1 cellular context compared by ENCODE assay signal in the genomic region with DNA sequence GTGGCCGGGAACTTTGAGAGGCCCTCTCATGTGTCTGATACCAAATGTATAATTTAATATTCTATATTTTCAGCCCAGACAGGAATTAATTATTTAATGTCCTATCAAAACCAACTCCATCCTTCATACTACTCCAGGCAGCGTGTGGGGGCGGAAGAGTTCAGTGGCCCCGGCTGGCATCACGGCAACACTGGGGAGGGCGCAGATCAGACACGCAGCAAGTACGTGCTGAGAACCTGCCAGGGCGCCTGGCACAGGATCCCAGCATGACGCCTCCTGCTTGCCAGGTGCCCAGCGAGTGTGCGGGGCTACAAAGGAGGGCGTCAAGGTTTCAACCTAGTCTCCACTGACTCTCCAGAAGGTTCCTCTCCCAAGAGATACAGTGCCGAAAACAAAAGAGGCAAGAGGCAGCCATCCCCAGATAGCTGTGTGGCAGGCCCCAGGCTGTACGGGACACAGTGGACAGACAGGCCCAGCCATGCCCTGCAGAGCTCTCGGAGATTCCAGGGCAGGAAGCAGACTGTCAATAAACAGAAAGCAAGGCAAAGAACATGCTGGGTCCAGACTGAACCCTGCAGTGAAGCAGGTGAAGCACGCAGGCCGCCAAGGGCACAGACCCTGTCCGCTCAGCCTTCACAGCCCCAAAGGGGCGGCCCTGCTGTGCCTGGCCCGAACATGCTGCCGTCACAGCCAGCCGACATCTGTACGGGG.
TF ChIP-seq lines count a peak whose summit lies in the region.

No MANE protein-coding gene starts in this region.

TF ChIP-seq in HepG2, 621 proteins besides CTCF, POLR2A, EP300 and RAD21 (continued from another document):
- no peak for TF ChIP-seq ZBED4 (CRISPR knock-in tag; IDR thresholded peaks at IDR 0.05; ENCODE audit: borderline replicate concordance)
- TF ChIP-seq, protein P1, sequence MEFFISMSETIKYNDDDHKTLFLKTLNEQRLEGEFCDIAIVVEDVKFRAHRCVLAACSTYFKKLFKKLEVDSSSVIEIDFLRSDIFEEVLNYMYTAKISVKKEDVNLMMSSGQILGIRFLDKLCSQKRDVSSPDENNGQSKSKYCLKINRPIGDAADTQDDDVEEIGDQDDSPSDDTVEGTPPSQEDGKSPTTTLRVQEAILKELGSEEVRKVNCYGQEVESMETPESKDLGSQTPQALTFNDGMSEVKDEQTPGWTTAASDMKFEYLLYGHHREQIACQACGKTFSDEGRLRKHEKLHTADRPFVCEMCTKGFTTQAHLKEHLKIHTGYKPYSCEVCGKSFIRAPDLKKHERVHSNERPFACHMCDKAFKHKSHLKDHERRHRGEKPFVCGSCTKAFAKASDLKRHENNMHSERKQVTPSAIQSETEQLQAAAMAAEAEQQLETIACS (CRISPR knock-in tag; IDR thresholded peaks at IDR 0.05) = no peak
- no peak for TF ChIP-seq CBX5 (CRISPR knock-in tag; IDR thresholded peaks at IDR 0.05; ENCODE audit: borderline replicate concordance)
- TF ChIP-seq HNRNPK (IDR thresholded peaks at IDR 0.05; ENCODE audit: low read depth, low read length, poor library complexity, severe bottlenecking) = no peak
- TF ChIP-seq AKAP8 (CRISPR knock-in tag; IDR thresholded peaks at IDR 0.05) = no peak
- TF ChIP-seq, protein P2, sequence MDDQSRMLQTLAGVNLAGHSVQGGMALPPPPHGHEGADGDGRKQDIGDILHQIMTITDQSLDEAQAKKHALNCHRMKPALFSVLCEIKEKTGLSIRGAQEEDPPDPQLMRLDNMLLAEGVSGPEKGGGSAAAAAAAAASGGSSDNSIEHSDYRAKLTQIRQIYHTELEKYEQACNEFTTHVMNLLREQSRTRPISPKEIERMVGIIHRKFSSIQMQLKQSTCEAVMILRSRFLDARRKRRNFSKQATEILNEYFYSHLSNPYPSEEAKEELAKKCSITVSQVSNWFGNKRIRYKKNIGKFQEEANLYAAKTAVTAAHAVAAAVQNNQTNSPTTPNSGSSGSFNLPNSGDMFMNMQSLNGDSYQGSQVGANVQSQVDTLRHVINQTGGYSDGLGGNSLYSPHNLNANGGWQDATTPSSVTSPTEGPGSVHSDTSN (CRISPR knock-in tag; IDR thresholded peaks at IDR 0.05; ENCODE audit: borderline replicate concordance) = no peak
- TF ChIP-seq ZNF772 (CRISPR knock-in tag; IDR thresholded peaks at IDR 0.05) = no peak
- no peak for TF ChIP-seq ZNF414 (CRISPR knock-in tag; IDR thresholded peaks at IDR 0.05)
- no peak for TF ChIP-seq ZNF3 (CRISPR knock-in tag; IDR thresholded peaks at IDR 0.05)
- TF ChIP-seq, protein P3, sequence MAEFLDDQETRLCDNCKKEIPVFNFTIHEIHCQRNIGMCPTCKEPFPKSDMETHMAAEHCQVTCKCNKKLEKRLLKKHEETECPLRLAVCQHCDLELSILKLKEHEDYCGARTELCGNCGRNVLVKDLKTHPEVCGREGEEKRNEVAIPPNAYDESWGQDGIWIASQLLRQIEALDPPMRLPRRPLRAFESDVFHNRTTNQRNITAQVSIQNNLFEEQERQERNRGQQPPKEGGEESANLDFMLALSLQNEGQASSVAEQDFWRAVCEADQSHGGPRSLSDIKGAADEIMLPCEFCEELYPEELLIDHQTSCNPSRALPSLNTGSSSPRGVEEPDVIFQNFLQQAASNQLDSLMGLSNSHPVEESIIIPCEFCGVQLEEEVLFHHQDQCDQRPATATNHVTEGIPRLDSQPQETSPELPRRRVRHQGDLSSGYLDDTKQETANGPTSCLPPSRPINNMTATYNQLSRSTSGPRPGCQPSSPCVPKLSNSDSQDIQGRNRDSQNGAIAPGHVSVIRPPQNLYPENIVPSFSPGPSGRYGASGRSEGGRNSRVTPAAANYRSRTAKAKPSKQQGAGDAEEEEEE (CRISPR knock-in tag; IDR thresholded peaks at IDR 0.05; ENCODE audit: borderline replicate concordance) = no peak
- TF ChIP-seq ZNF143 (CRISPR knock-in tag; IDR thresholded peaks at IDR 0.05) = no peak
- TF ChIP-seq, protein P4, sequence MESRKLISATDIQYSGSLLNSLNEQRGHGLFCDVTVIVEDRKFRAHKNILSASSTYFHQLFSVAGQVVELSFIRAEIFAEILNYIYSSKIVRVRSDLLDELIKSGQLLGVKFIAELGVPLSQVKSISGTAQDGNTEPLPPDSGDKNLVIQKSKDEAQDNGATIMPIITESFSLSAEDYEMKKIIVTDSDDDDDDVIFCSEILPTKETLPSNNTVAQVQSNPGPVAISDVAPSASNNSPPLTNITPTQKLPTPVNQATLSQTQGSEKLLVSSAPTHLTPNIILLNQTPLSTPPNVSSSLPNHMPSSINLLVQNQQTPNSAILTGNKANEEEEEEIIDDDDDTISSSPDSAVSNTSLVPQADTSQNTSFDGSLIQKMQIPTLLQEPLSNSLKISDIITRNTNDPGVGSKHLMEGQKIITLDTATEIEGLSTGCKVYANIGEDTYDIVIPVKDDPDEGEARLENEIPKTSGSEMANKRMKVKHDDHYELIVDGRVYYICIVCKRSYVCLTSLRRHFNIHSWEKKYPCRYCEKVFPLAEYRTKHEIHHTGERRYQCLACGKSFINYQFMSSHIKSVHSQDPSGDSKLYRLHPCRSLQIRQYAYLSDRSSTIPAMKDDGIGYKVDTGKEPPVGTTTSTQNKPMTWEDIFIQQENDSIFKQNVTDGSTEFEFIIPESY (CRISPR knock-in tag; IDR thresholded peaks at IDR 0.05) = peak; percentile 28; the same call in 1 of the 2 replicates
- TF ChIP-seq ZBTB38 (CRISPR knock-in tag; IDR thresholded peaks at IDR 0.05) = peak; percentile 98
- TF ChIP-seq ATF7 (IDR thresholded peaks at IDR 0.05) = no peak
- no peak for TF ChIP-seq ATF7 (CRISPR knock-in tag; IDR thresholded peaks at IDR 0.05)
- TF ChIP-seq ZNF354B (CRISPR knock-in tag; IDR thresholded peaks at IDR 0.05) = no peak
- TF ChIP-seq, protein P5, sequence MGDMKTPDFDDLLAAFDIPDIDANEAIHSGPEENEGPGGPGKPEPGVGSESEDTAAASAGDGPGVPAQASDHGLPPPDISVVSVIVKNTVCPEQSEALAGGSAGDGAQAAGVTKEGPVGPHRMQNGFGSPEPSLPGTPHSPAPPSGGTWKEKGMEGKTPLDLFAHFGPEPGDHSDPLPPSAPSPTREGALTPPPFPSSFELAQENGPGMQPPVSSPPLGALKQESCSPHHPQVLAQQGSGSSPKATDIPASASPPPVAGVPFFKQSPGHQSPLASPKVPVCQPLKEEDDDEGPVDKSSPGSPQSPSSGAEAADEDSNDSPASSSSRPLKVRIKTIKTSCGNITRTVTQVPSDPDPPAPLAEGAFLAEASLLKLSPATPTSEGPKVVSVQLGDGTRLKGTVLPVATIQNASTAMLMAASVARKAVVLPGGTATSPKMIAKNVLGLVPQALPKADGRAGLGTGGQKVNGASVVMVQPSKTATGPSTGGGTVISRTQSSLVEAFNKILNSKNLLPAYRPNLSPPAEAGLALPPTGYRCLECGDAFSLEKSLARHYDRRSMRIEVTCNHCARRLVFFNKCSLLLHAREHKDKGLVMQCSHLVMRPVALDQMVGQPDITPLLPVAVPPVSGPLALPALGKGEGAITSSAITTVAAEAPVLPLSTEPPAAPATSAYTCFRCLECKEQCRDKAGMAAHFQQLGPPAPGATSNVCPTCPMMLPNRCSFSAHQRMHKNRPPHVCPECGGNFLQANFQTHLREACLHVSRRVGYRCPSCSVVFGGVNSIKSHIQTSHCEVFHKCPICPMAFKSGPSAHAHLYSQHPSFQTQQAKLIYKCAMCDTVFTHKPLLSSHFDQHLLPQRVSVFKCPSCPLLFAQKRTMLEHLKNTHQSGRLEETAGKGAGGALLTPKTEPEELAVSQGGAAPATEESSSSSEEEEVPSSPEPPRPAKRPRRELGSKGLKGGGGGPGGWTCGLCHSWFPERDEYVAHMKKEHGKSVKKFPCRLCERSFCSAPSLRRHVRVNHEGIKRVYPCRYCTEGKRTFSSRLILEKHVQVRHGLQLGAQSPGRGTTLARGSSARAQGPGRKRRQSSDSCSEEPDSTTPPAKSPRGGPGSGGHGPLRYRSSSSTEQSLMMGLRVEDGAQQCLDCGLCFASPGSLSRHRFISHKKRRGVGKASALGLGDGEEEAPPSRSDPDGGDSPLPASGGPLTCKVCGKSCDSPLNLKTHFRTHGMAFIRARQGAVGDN (CRISPR knock-in tag; IDR thresholded peaks at IDR 0.05) = peak; percentile 85
- TF ChIP-seq RARA (CRISPR knock-in tag; IDR thresholded peaks at IDR 0.05) = no peak
- TF ChIP-seq ZNF766 (CRISPR knock-in tag; IDR thresholded peaks at IDR 0.05; ENCODE audit: borderline replicate concordance) = no peak
- TF ChIP-seq SALL1 (CRISPR knock-in tag; IDR thresholded peaks at IDR 0.05) = peak; percentile 39; the same call in 1 of the 2 replicates
- TF ChIP-seq POLR2G (IDR thresholded peaks at IDR 0.05; ENCODE audit: low read depth, low read length) = no peak
- TF ChIP-seq, protein P6, sequence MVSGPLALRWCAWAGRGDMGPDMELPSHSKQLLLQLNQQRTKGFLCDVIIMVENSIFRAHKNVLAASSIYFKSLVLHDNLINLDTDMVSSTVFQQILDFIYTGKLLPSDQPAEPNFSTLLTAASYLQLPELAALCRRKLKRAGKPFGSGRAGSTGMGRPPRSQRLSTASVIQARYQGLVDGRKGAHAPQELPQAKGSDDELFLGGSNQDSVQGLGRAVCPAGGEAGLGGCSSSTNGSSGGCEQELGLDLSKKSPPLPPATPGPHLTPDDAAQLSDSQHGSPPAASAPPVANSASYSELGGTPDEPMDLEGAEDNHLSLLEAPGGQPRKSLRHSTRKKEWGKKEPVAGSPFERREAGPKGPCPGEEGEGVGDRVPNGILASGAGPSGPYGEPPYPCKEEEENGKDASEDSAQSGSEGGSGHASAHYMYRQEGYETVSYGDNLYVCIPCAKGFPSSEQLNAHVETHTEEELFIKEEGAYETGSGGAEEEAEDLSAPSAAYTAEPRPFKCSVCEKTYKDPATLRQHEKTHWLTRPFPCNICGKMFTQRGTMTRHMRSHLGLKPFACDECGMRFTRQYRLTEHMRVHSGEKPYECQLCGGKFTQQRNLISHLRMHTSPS (CRISPR knock-in tag; IDR thresholded peaks at IDR 0.05; ENCODE audit: low read depth) = peak; percentile 41; the same call in 1 of the 2 replicates
